In the genomic region with DNA sequence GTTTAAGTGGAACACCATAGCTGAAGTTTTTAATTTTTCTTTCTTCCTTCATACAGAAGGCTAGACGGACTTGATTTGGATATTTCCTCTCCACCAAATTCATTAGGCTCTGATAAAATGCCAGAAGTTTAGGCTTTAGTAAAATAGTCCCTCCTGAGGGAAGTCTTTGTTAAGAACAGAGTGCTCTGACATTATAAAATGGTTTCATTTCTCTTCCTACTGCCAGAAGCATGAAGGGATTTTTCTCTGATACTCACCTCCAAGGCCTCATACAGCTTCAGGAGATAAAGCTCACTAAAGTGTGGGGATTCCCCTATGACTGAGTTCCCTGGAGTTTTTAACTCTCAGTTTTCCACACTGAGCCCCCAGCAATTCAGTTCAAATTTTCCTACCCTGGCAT, we compare ENCODE assay signal across 29 cellular contexts.
"Had no signal": no experiment of that assay in that cellular context is flagged by ENCODE, and none has a peak within 500 bp of the region (broad histone marks: within the 10 kb centered on the region; RNA-seq: fewer than 3 reads in every experiment).

No MANE protein-coding gene starts in this region.

- H3K9me3 ChIP-seq: adrenal gland, body of pancreas, colonic mucosa, esophagus squamous epithelium had no signal

- H3K9me3 Mint-ChIP-seq: activated CD4-positive, alpha-beta T cell treated with anti-CD3 and anti-CD28 coated beads, Interleukin-2, amount 10 ng/mL, durations not matched to agents 24 days and 14 days; activated naive CD4-positive, alpha-beta T cell treated with anti-CD3 and anti-CD28 coated beads for 36 hours; activated T-helper 1 cell treated with anti-CD3 and anti-CD28 coated beads, Interleukin-12 subunit alpha, Interleukin-12 subunit beta, Interleukin-2, Interleukin-4 antibody, amounts not matched to agents 30 ng/mL and 10 ng/mL and 1 ng/mL, durations not matched to agents 14 hours and 24 hours and 36 hours had no signal

- DNase-seq: activated CD4-positive, alpha-beta memory T cell treated with anti-CD3 and anti-CD28 coated beads for 36 hours; activated CD4-positive, alpha-beta T cell treated with anti-CD3 and anti-CD28 coated beads for 36 hours; activated CD4-positive, alpha-beta T cell treated with anti-CD3 and anti-CD28 coated beads, Interleukin-2, amount 10 ng/mL, durations not matched to agents 24 days and 14 days; activated CD4-positive, CD25-positive, alpha-beta regulatory T cell; activated CD4-positive, CD25-positive, alpha-beta regulatory T cell treated with anti-CD3 and anti-CD28 coated beads, Interleukin-2, amount 50 U/mL, for 72 hours; activated CD8-positive, alpha-beta memory T cell treated with anti-CD3 and anti-CD28 coated beads, Interleukin-2, amount 10 ng/mL, durations not matched to agents 7 days and 5 days; activated CD8-positive, alpha-beta memory T cell treated with anti-CD3 and anti-CD28 coated beads, Interleukin-2, amount 50 U/mL, for 4 hours; activated CD8-positive, alpha-beta T cell treated with anti-CD3 and anti-CD28 coated beads, Interleukin-2, amount 10 ng/mL, durations not matched to agents 7 days and 5 days; activated effector memory CD4-positive, alpha-beta T cell treated with anti-CD3 and anti-CD28 coated beads, Interleukin-2, amount 50 U/mL, for 16 hours; activated naive CD4-positive, alpha-beta T cell treated with anti-CD3 and anti-CD28 coated beads for 36 hours; activated naive CD8-positive, alpha-beta T cell treated with anti-CD3 and anti-CD28 coated beads for 36 hours; activated naive CD8-positive, alpha-beta T cell treated with anti-CD3 and anti-CD28 coated beads, Interleukin-2, amount 50 U/mL, for 24 hours; activated T-cell treated with anti-CD3 and anti-CD28 coated beads, Interleukin-2, amount 50 U/mL, for 1 hour; activated T-cell treated with anti-CD3 and anti-CD28 coated beads, Interleukin-2, amount 50 U/mL, for 48 hours; adrenal gland; amygdala; aorta; body of pancreas; caudate nucleus; colonic mucosa; effector CD8-positive, alpha-beta T cell; esophagus squamous epithelium; foreskin melanocyte; heart right ventricle; T-helper 2 cell had no signal

- ATAC-seq: activated CD4-positive, alpha-beta T cell treated with anti-CD3 and anti-CD28 coated beads for 36 hours; activated CD8-positive, alpha-beta memory T cell treated with anti-CD3 and anti-CD28 coated beads, Interleukin-2, amount 10 ng/mL, durations not matched to agents 7 days and 5 days; activated CD8-positive, alpha-beta T cell treated with anti-CD3 and anti-CD28 coated beads, Interleukin-2, amount 10 ng/mL, durations not matched to agents 7 days and 5 days; activated naive CD8-positive, alpha-beta T cell treated with anti-CD3 and anti-CD28 coated beads, Interleukin-2, amount 50 U/mL, for 24 hours; body of pancreas; gastroesophageal sphincter; heart right ventricle had no signal

- H3K4me1 ChIP-seq: adrenal gland, body of pancreas, colonic mucosa, esophagus squamous epithelium, gastroesophageal sphincter, heart right ventricle had no signal

- H3K4me1 Mint-ChIP-seq: activated CD4-positive, alpha-beta T cell treated with anti-CD3 and anti-CD28 coated beads for 36 hours; activated CD4-positive, alpha-beta T cell treated with anti-CD3 and anti-CD28 coated beads, Interleukin-2, amount 10 ng/mL, durations not matched to agents 24 days and 14 days; activated CD8-positive, alpha-beta memory T cell treated with anti-CD3 and anti-CD28 coated beads, Interleukin-2, amount 10 ng/mL, durations not matched to agents 7 days and 5 days; activated naive CD4-positive, alpha-beta T cell treated with anti-CD3 and anti-CD28 coated beads, Interleukin-2, amount 50 U/mL, for 24 hours; activated naive CD8-positive, alpha-beta T cell treated with anti-CD3 and anti-CD28 coated beads for 36 hours; activated naive CD8-positive, alpha-beta T cell treated with anti-CD3 and anti-CD28 coated beads, Interleukin-2, amount 50 U/mL, for 24 hours had no signal

- H3K4me3 ChIP-seq: adrenal gland, body of pancreas, colonic mucosa, esophagus squamous epithelium, gastroesophageal sphincter, heart right ventricle had no signal

- H3K36me3 Mint-ChIP-seq: activated CD4-positive, alpha-beta memory T cell treated with anti-CD3 and anti-CD28 coated beads for 36 hours; activated CD8-positive, alpha-beta memory T cell treated with anti-CD3 and anti-CD28 coated beads, Interleukin-2, amount 10 ng/mL, durations not matched to agents 7 days and 5 days; activated naive CD4-positive, alpha-beta T cell treated with anti-CD3 and anti-CD28 coated beads, Interleukin-2, amount 50 U/mL, for 24 hours; activated naive CD8-positive, alpha-beta T cell treated with anti-CD3 and anti-CD28 coated beads for 36 hours had no signal

- H3K27me3 ChIP-seq: adrenal gland, body of pancreas, colonic mucosa, esophagus squamous epithelium, gastroesophageal sphincter, heart right ventricle had no signal

- H3K36me3 ChIP-seq: adrenal gland, colonic mucosa, esophagus squamous epithelium, gastroesophageal sphincter, heart right ventricle had no signal

- H3K4me3 Mint-ChIP-seq: activated CD4-positive, alpha-beta memory T cell treated with anti-CD3 and anti-CD28 coated beads for 36 hours; activated CD4-positive, alpha-beta T cell treated with anti-CD3 and anti-CD28 coated beads for 36 hours; activated CD4-positive, alpha-beta T cell treated with anti-CD3 and anti-CD28 coated beads, Interleukin-2, amount 10 ng/mL, durations not matched to agents 24 days and 14 days; activated CD8-positive, alpha-beta memory T cell treated with anti-CD3 and anti-CD28 coated beads, Interleukin-2, amount 10 ng/mL, durations not matched to agents 7 days and 5 days; activated CD8-positive, alpha-beta T cell treated with anti-CD3 and anti-CD28 coated beads, Interleukin-2, amount 10 ng/mL, durations not matched to agents 7 days and 5 days; activated naive CD4-positive, alpha-beta T cell treated with anti-CD3 and anti-CD28 coated beads for 36 hours; activated naive CD4-positive, alpha-beta T cell treated with anti-CD3 and anti-CD28 coated beads, Interleukin-2, amount 50 U/mL, for 24 hours; activated naive CD8-positive, alpha-beta T cell treated with anti-CD3 and anti-CD28 coated beads for 36 hours; activated naive CD8-positive, alpha-beta T cell treated with anti-CD3 and anti-CD28 coated beads, Interleukin-2, amount 50 U/mL, for 24 hours; activated T-helper 1 cell treated with anti-CD3 and anti-CD28 coated beads, Interleukin-12 subunit alpha, Interleukin-12 subunit beta, Interleukin-2, Interleukin-4 antibody, amounts not matched to agents 30 ng/mL and 10 ng/mL and 1 ng/mL, durations not matched to agents 14 hours and 24 hours and 36 hours had no signal

- H3K27me3 Mint-ChIP-seq: activated CD4-positive, alpha-beta memory T cell treated with anti-CD3 and anti-CD28 coated beads for 36 hours; activated CD4-positive, alpha-beta T cell treated with anti-CD3 and anti-CD28 coated beads for 36 hours; activated CD4-positive, alpha-beta T cell treated with anti-CD3 and anti-CD28 coated beads, Interleukin-2, amount 10 ng/mL, durations not matched to agents 24 days and 14 days; activated CD8-positive, alpha-beta memory T cell treated with anti-CD3 and anti-CD28 coated beads, Interleukin-2, amount 10 ng/mL, durations not matched to agents 7 days and 5 days; activated naive CD4-positive, alpha-beta T cell treated with anti-CD3 and anti-CD28 coated beads, Interleukin-2, amount 50 U/mL, for 24 hours; activated naive CD8-positive, alpha-beta T cell treated with anti-CD3 and anti-CD28 coated beads for 36 hours; activated naive CD8-positive, alpha-beta T cell treated with anti-CD3 and anti-CD28 coated beads, Interleukin-2, amount 50 U/mL, for 24 hours had no signal

- H3K27ac Mint-ChIP-seq: activated CD4-positive, alpha-beta memory T cell treated with anti-CD3 and anti-CD28 coated beads for 36 hours; activated CD4-positive, alpha-beta T cell treated with anti-CD3 and anti-CD28 coated beads for 36 hours; activated CD4-positive, alpha-beta T cell treated with anti-CD3 and anti-CD28 coated beads, Interleukin-2, amount 10 ng/mL, durations not matched to agents 24 days and 14 days; activated CD8-positive, alpha-beta memory T cell treated with anti-CD3 and anti-CD28 coated beads, Interleukin-2, amount 10 ng/mL, durations not matched to agents 7 days and 5 days; activated CD8-positive, alpha-beta T cell treated with anti-CD3 and anti-CD28 coated beads, Interleukin-2, amount 10 ng/mL, durations not matched to agents 7 days and 5 days; activated naive CD4-positive, alpha-beta T cell treated with anti-CD3 and anti-CD28 coated beads for 36 hours; activated naive CD4-positive, alpha-beta T cell treated with anti-CD3 and anti-CD28 coated beads, Interleukin-2, amount 50 U/mL, for 24 hours; activated naive CD8-positive, alpha-beta T cell treated with anti-CD3 and anti-CD28 coated beads for 36 hours; activated naive CD8-positive, alpha-beta T cell treated with anti-CD3 and anti-CD28 coated beads, Interleukin-2, amount 50 U/mL, for 24 hours; activated T-helper 1 cell treated with anti-CD3 and anti-CD28 coated beads, Interleukin-12 subunit alpha, Interleukin-12 subunit beta, Interleukin-2, Interleukin-4 antibody, amounts not matched to agents 30 ng/mL and 10 ng/mL and 1 ng/mL, durations not matched to agents 14 hours and 24 hours and 36 hours; activated T-helper 2 cell treated with anti-CD3 and anti-CD28 coated beads, Interferon-gamma antibody, Interleukin-2, Interleukin-4, amounts not matched to agents 10 μg/mL and 5 μg/mL and 100 μg/mL, durations not matched to agents 14 hours and 24 hours and 36 hours had no signal
